38 cellular contexts compared by ENCODE assay signal in genomic region chr5:88364991-88365390, GRCh38.
"Had no signal": no experiment of that assay in that cellular context is flagged by ENCODE, and none has a peak within 500 bp of the region (broad histone marks: within the 10 kb centered on the region; RNA-seq: fewer than 3 reads in every experiment).

No MANE protein-coding gene starts in this region.

- H3K27me3 Mint-ChIP-seq: activated B cell treated with CpG ODN at 0.5 μM for 24 hours; activated naive CD8-positive, alpha-beta T cell treated with anti-CD3 and anti-CD28 coated beads for 36 hours; dendritic cell treated with granulocyte-macrophage colony-stimulating factor and Interleukin-4, amounts not matched to agents 40 ng/mL and 50 ng/mL, for 4 days had no signal

- H3K36me3 ChIP-seq: adrenal gland, cardiac muscle cell, gastrocnemius medialis, WERI-Rb-1 had no signal

- H3K27ac ChIP-seq: adrenal gland, body of pancreas, cardiac muscle cell, coronary artery, dorsolateral prefrontal cortex, gastrocnemius medialis, WERI-Rb-1 had no signal

- H3K9me3 Mint-ChIP-seq: activated B cell treated with CpG ODN at 0.5 μM for 24 hours; activated CD4-positive, alpha-beta memory T cell treated with anti-CD3 and anti-CD28 coated beads for 36 hours; activated naive CD4-positive, alpha-beta T cell treated with anti-CD3 and anti-CD28 coated beads for 36 hours; activated naive CD4-positive, alpha-beta T cell treated with anti-CD3 and anti-CD28 coated beads, Interleukin-2, amount 50 U/mL, for 24 hours; activated naive CD8-positive, alpha-beta T cell treated with anti-CD3 and anti-CD28 coated beads for 36 hours; activated naive CD8-positive, alpha-beta T cell treated with anti-CD3 and anti-CD28 coated beads, Interleukin-2, amount 50 U/mL, for 24 hours; activated T-helper 1 cell treated with anti-CD3 and anti-CD28 coated beads, Interleukin-12 subunit alpha, Interleukin-12 subunit beta, Interleukin-2, Interleukin-4 antibody, amounts not matched to agents 30 ng/mL and 10 ng/mL and 1 ng/mL, durations not matched to agents 14 hours and 24 hours and 36 hours; activated T-helper 2 cell treated with anti-CD3 and anti-CD28 coated beads, Interferon-gamma antibody, Interleukin-2, Interleukin-4, amounts not matched to agents 10 μg/mL and 5 μg/mL and 100 μg/mL, durations not matched to agents 14 hours and 24 hours and 36 hours; endodermal cell; T-helper 1 cell treated with Interleukin-12 subunit alpha and Interleukin-12 subunit beta and Interleukin-4 antibody, amounts not matched to agents 30 μg/mL and 1 μg/mL, for 36 hours; T-helper 2 cell treated with Interferon-gamma antibody and Interleukin-4, amounts not matched to agents 5 μg/mL and 100 μg/mL, for 36 hours had no signal

- H3K9me3 ChIP-seq: adrenal gland, body of pancreas, gastrocnemius medialis had no signal

- H3K4me3 ChIP-seq: adrenal gland, body of pancreas, cardiac muscle cell, coronary artery, dorsolateral prefrontal cortex, gastrocnemius medialis had no signal

- H3K27me3 ChIP-seq: adrenal gland, body of pancreas, cardiac muscle cell, dorsolateral prefrontal cortex, gastrocnemius medialis had no signal

- DNase-seq: activated B cell treated with CpG ODN at 0.5 μM for 24 hours; activated CD4-positive, alpha-beta memory T cell treated with anti-CD3 and anti-CD28 coated beads for 36 hours; activated CD4-positive, alpha-beta T cell treated with anti-CD3 and anti-CD28 coated beads for 48 hours; activated CD4-positive, alpha-beta T cell treated with anti-CD3 and anti-CD28 coated beads, Interleukin-2, amount 50 U/mL, for 1 hour; activated CD8-positive, alpha-beta memory T cell treated with anti-CD3 and anti-CD28 coated beads, Interleukin-2, amount 10 ng/mL, durations not matched to agents 7 days and 5 days; activated CD8-positive, alpha-beta memory T cell treated with anti-CD3 and anti-CD28 coated beads, Interleukin-2, amount 50 U/mL, for 4 hours; activated CD8-positive, alpha-beta T cell treated with anti-CD3 and anti-CD28 coated beads, Interleukin-2, amount 10 ng/mL, durations not matched to agents 7 days and 5 days; activated effector memory CD4-positive, alpha-beta T cell treated with anti-CD3 and anti-CD28 coated beads, Interleukin-2, amount 50 U/mL, for 16 hours; activated naive CD4-positive, alpha-beta T cell treated with anti-CD3 and anti-CD28 coated beads for 36 hours; activated naive CD8-positive, alpha-beta T cell treated with anti-CD3 and anti-CD28 coated beads for 36 hours; activated naive CD8-positive, alpha-beta T cell treated with anti-CD3 and anti-CD28 coated beads, Interleukin-2, amount 50 U/mL, for 24 hours; activated T-cell treated with anti-CD3 and anti-CD28 coated beads, Interleukin-2, amount 50 U/mL, for 1 hour; activated T-cell treated with anti-CD3 and anti-CD28 coated beads, Interleukin-2, amount 50 U/mL, for 48 hours; adrenal gland; amygdala; aorta; body of pancreas; central memory CD4-positive, alpha-beta T cell; cerebellar nuclear complex; dorsolateral prefrontal cortex; effector memory CD4-positive, alpha-beta T cell; endodermal cell; foreskin fibroblast; gastrocnemius medialis; SW 1271; T-cell; T1000; WERI-Rb-1 had no signal

- H3K4me1 Mint-ChIP-seq: activated B cell treated with CpG ODN at 0.5 μM for 24 hours; activated CD8-positive, alpha-beta memory T cell treated with anti-CD3 and anti-CD28 coated beads, Interleukin-2, amount 10 ng/mL, durations not matched to agents 7 days and 5 days; activated naive CD4-positive, alpha-beta T cell treated with anti-CD3 and anti-CD28 coated beads, Interleukin-2, amount 50 U/mL, for 24 hours; activated naive CD8-positive, alpha-beta T cell treated with anti-CD3 and anti-CD28 coated beads for 36 hours; activated naive CD8-positive, alpha-beta T cell treated with anti-CD3 and anti-CD28 coated beads, Interleukin-2, amount 50 U/mL, for 24 hours; endodermal cell; T-cell had no signal

- ATAC-seq: activated CD4-positive, CD25-positive, alpha-beta regulatory T cell treated with anti-CD3 and anti-CD28 coated beads, Interleukin-2, amount 50 U/mL, for 24 hours; activated CD8-positive, alpha-beta memory T cell treated with anti-CD3 and anti-CD28 coated beads, Interleukin-2, amount 10 ng/mL, durations not matched to agents 7 days and 5 days; activated CD8-positive, alpha-beta T cell treated with anti-CD3 and anti-CD28 coated beads, Interleukin-2, amount 10 ng/mL, durations not matched to agents 7 days and 5 days; activated naive CD8-positive, alpha-beta T cell treated with anti-CD3 and anti-CD28 coated beads, Interleukin-2, amount 50 U/mL, for 24 hours; body of pancreas; esophagus mucosa; gastrocnemius medialis; T-cell had no signal

- H3K36me3 Mint-ChIP-seq: activated CD4-positive, alpha-beta memory T cell treated with anti-CD3 and anti-CD28 coated beads for 36 hours; activated CD8-positive, alpha-beta memory T cell treated with anti-CD3 and anti-CD28 coated beads, Interleukin-2, amount 10 ng/mL, durations not matched to agents 7 days and 5 days; activated naive CD4-positive, alpha-beta T cell treated with anti-CD3 and anti-CD28 coated beads, Interleukin-2, amount 50 U/mL, for 24 hours; T-cell had no signal

- H3K4me3 Mint-ChIP-seq: activated B cell treated with CpG ODN at 0.5 μM for 24 hours; activated CD4-positive, alpha-beta memory T cell treated with anti-CD3 and anti-CD28 coated beads for 36 hours; activated CD8-positive, alpha-beta memory T cell treated with anti-CD3 and anti-CD28 coated beads, Interleukin-2, amount 10 ng/mL, durations not matched to agents 7 days and 5 days; activated CD8-positive, alpha-beta T cell treated with anti-CD3 and anti-CD28 coated beads, Interleukin-2, amount 10 ng/mL, durations not matched to agents 7 days and 5 days; activated naive CD4-positive, alpha-beta T cell treated with anti-CD3 and anti-CD28 coated beads for 36 hours; activated naive CD4-positive, alpha-beta T cell treated with anti-CD3 and anti-CD28 coated beads, Interleukin-2, amount 50 U/mL, for 24 hours; activated naive CD8-positive, alpha-beta T cell treated with anti-CD3 and anti-CD28 coated beads for 36 hours; activated naive CD8-positive, alpha-beta T cell treated with anti-CD3 and anti-CD28 coated beads, Interleukin-2, amount 50 U/mL, for 24 hours; activated T-helper 1 cell treated with anti-CD3 and anti-CD28 coated beads, Interleukin-12 subunit alpha, Interleukin-12 subunit beta, Interleukin-2, Interleukin-4 antibody, amounts not matched to agents 30 ng/mL and 10 ng/mL and 1 ng/mL, durations not matched to agents 14 hours and 24 hours and 36 hours; dendritic cell treated with granulocyte-macrophage colony-stimulating factor and Interleukin-4, amounts not matched to agents 40 ng/mL and 50 ng/mL, for 4 days; endodermal cell; T-cell; T-helper 1 cell treated with Interleukin-12 subunit alpha and Interleukin-12 subunit beta and Interleukin-4 antibody, amounts not matched to agents 30 μg/mL and 1 μg/mL, for 36 hours; T-helper 2 cell treated with Interferon-gamma antibody and Interleukin-4, amounts not matched to agents 5 μg/mL and 100 μg/mL, for 36 hours had no signal

- H3K4me1 ChIP-seq: adrenal gland, body of pancreas, gastrocnemius medialis had no signal

- H3K27ac Mint-ChIP-seq: activated B cell treated with CpG ODN at 0.5 μM for 24 hours; activated CD4-positive, alpha-beta memory T cell treated with anti-CD3 and anti-CD28 coated beads for 36 hours; activated CD8-positive, alpha-beta memory T cell treated with anti-CD3 and anti-CD28 coated beads, Interleukin-2, amount 10 ng/mL, durations not matched to agents 7 days and 5 days; activated CD8-positive, alpha-beta T cell treated with anti-CD3 and anti-CD28 coated beads, Interleukin-2, amount 10 ng/mL, durations not matched to agents 7 days and 5 days; activated naive CD4-positive, alpha-beta T cell treated with anti-CD3 and anti-CD28 coated beads for 36 hours; activated naive CD4-positive, alpha-beta T cell treated with anti-CD3 and anti-CD28 coated beads, Interleukin-2, amount 50 U/mL, for 24 hours; activated naive CD8-positive, alpha-beta T cell treated with anti-CD3 and anti-CD28 coated beads for 36 hours; activated naive CD8-positive, alpha-beta T cell treated with anti-CD3 and anti-CD28 coated beads, Interleukin-2, amount 50 U/mL, for 24 hours; activated T-helper 1 cell treated with anti-CD3 and anti-CD28 coated beads, Interleukin-12 subunit alpha, Interleukin-12 subunit beta, Interleukin-2, Interleukin-4 antibody, amounts not matched to agents 30 ng/mL and 10 ng/mL and 1 ng/mL, durations not matched to agents 14 hours and 24 hours and 36 hours; activated T-helper 2 cell treated with anti-CD3 and anti-CD28 coated beads, Interferon-gamma antibody, Interleukin-2, Interleukin-4, amounts not matched to agents 10 μg/mL and 5 μg/mL and 100 μg/mL, durations not matched to agents 14 hours and 24 hours and 36 hours; dendritic cell treated with granulocyte-macrophage colony-stimulating factor and Interleukin-4, amounts not matched to agents 40 ng/mL and 50 ng/mL, for 4 days; endodermal cell; T-cell; T-helper 1 cell treated with Interleukin-12 subunit alpha and Interleukin-12 subunit beta and Interleukin-4 antibody, amounts not matched to agents 30 μg/mL and 1 μg/mL, for 36 hours; T-helper 2 cell treated with Interferon-gamma antibody and Interleukin-4, amounts not matched to agents 5 μg/mL and 100 μg/mL, for 36 hours had no signal
